In the genomic region with DNA sequence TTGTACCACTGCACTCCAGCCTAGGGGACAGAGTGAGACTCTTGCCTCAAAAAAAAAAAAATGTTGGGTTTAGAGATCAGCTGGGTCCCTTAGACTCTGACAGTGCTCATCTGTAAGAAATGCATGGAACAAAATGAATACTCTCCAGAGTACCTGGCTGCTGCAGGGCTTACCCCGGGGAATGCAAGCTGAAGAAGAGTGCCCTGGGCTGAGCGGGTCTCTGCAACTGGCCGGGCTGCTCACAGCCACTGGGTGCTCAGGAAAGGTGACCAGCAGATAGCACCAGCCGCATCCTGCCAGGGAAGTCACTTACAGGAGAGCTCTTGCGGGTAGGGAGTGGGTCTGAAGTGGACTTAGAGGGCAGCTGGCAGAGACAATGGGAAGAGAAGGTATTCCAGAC, we compare ENCODE assay signal across 14 cellular contexts.
DNase-seq lines count a peak whose midpoint lies in the region; ATAC-seq and TF ChIP-seq lines count a peak whose summit lies in the region.
"Had no signal": no experiment of that assay in that cellular context is flagged by ENCODE, and none has a peak within 500 bp of the region (broad histone marks: within the 10 kb centered on the region; RNA-seq: fewer than 3 reads in every experiment).

No MANE protein-coding gene starts in this region.

- intact Hi-C loops in CD4-positive, alpha-beta T cell (cut with DNase I, micrococcal nuclease), result loop anchor here (5.0 to 10.0 kb wide), 3 partner anchors 51 to 81 kb away; a partner anchor contains a TSS
- intact Hi-C loops in activated B cell treated with CpG ODN at 0.5 μM for 24 hours (cut with micrococcal nuclease), result loop anchor here (5.0 to 10.0 kb wide), 2 partner anchors 59 to 149 kb away; no protein-coding TSS in a partner anchor

- no peak overlapping the region for H2AFZ ChIP-seq in mesenchymal stem cell (ENCODE audit: low read depth, low read length)

- H2BK5ac ChIP-seq in mesenchymal stem cell (ENCODE audit: low read depth, low read length, poor library complexity, severe bottlenecking), result no peak overlapping the region

- no peak for ATAC-seq in CD4-positive, alpha-beta T cell (ENCODE audit: poor library complexity)
- ATAC-seq in activated B cell treated with CpG ODN at 0.5 μM for 24 hours (ENCODE audit: low read depth) (no peak), GM21825 (IDR thresholded peaks at IDR 0.05; ENCODE audit: unreplicated experiment) (no peak), GM18505 (IDR thresholded peaks at IDR 0.05; ENCODE audit: unreplicated experiment) (no peak)
- ATAC-seq in stimulated activated effector memory CD8-positive, alpha-beta T cell treated with anti-CD3 and anti-CD28 coated beads, Interleukin-12 subunit alpha, Interleukin-12 subunit beta, amount 100 ng/mL, for 72 hours, result no peak
- ATAC-seq: esophagus mucosa had no signal

- H3K18ac ChIP-seq in mesenchymal stem cell (ENCODE audit: low read depth in 1 of 2, low read length in 2 of 2), result peak overlapping the region; percentile 40 to 93

- H4K8ac ChIP-seq in mesenchymal stem cell (ENCODE audit: low read length), result no peak overlapping the region

- no peaks in the 10 kb centered on the region for H3K36me3 Mint-ChIP-seq in CD4-positive, alpha-beta T cell (ENCODE audit: low read depth)
- H3K36me3 Mint-ChIP-seq in activated B cell treated with CpG ODN at 0.5 μM for 24 hours (ENCODE audit: low read depth), result no peaks in the 10 kb centered on the region
- peaks cover 15% of the 10 kb centered on the region for H3K36me3 Mint-ChIP-seq in stimulated activated effector memory CD8-positive, alpha-beta T cell treated with anti-CD3 and anti-CD28 coated beads, Interleukin-12 subunit alpha, Interleukin-12 subunit beta, amount 100 ng/mL, for 72 hours

- H3K9ac ChIP-seq in mesenchymal stem cell (ENCODE audit: low read length), result no peak overlapping the region

- peak overlapping the region; percentile 83 for H4K91ac ChIP-seq in mesenchymal stem cell (ENCODE audit: low read length)

- POLR2A ChIA-PET in CD4-positive, alpha-beta T cell (lab: Charles Lee), result no interaction called here
- POLR2A ChIA-PET in activated B cell treated with CpG ODN at 0.5 μM for 24 hours (lab: Charles Lee), result interaction anchor here (0.6 to 2.6 kb wide), 5 partner anchors 21 to 98 kb away, joined by 4 to 18 read pairs (median 6); no protein-coding TSS in a partner anchor

- DNase-seq in CD4-positive, alpha-beta T cell, result no peak
- DNase-seq in activated B cell treated with CpG ODN at 0.5 μM for 24 hours, result no peak
- no peak for DNase-seq in mesenchymal stem cell
- DNase-seq in stimulated activated effector memory CD8-positive, alpha-beta T cell treated with anti-CD3 and anti-CD28 coated beads, Interleukin-12 subunit alpha, Interleukin-12 subunit beta, amount 100 ng/mL, for 72 hours (ENCODE audit: low spot score in 2 of 2), result no peak
- DNase-seq in NCI-H526 (lab: John Stamatoyannopoulos, UW), result no peak
- DNase-seq in NCI-H2081 (lab: John Stamatoyannopoulos, UW), result no peak
- DNase-seq: activated CD4-positive, alpha-beta T cell treated with anti-CD3 and anti-CD28 coated beads, Interleukin-2, amount 50 U/mL, for 1 hour; NCI-H1105 treated with DMSO at 0.1 percent for 48 hours; SIG-M5; stimulated activated CD4-positive, alpha-beta T cell treated with anti-CD3 and anti-CD28 coated beads, Interleukin-4, amount 100 ng/mL, for 1 hour; T-helper 1 cell had no signal

- peak overlapping the region; percentile 67 to 94 for H3K4ac ChIP-seq in mesenchymal stem cell (ENCODE audit: low read depth in 1 of 2, low read length in 2 of 2)

- peak overlapping the region in 1 of 2 experiments; percentile 73 for H3K14ac ChIP-seq in mesenchymal stem cell (ENCODE audit: low read length in 2 of 2)

- no peak overlapping the region for H2BK15ac ChIP-seq in mesenchymal stem cell (ENCODE audit: low read depth, poor library complexity, severe bottlenecking)

- peak overlapping the region; percentile 68 for H2AK5ac ChIP-seq in mesenchymal stem cell (ENCODE audit: low read length, severe bottlenecking)

- no peak overlapping the region for H3K27ac ChIP-seq in CD4-positive, alpha-beta T cell (ENCODE audit: low read depth, low read length)
- no peak overlapping the region for H3K27ac ChIP-seq in mesenchymal stem cell (ENCODE audit: low read length, poor library complexity, severe bottlenecking)

- WGBS in mesenchymal stem cell, result 98% methylated on average over 3 of the region's 5 CpGs

- H3K79me1 ChIP-seq in mesenchymal stem cell (replicated peaks; ENCODE audit: low read length, poor library complexity, severe bottlenecking), result peaks cover 4% of the 10 kb centered on the region

- no peak for TF ChIP-seq CTCF in CD4-positive, alpha-beta T cell (IDR thresholded peaks at IDR 0.05)
- no peak for TF ChIP-seq CTCF in activated B cell treated with CpG ODN at 0.5 μM for 24 hours (IDR thresholded peaks at IDR 0.05)

- no peaks in the 10 kb centered on the region for H3K27me3 ChIP-seq in CD4-positive, alpha-beta T cell (ENCODE audit: control insufficient read depth, insufficient read depth, low read length)
- H3K27me3 ChIP-seq in mesenchymal stem cell (ENCODE audit: control insufficient read depth in 1 of 2, insufficient read depth in 1 of 2, low read length in 2 of 2), result no peaks in the 10 kb centered on the region

- peaks cover 40% of the 10 kb centered on the region for H3K4me1 ChIP-seq in mesenchymal stem cell (ENCODE audit: control insufficient read depth, insufficient read depth, low read depth, low read length)

- CTCF ChIA-PET in CD4-positive, alpha-beta T cell (lab: Charles Lee), result no interaction called here
- CTCF ChIA-PET in activated B cell treated with CpG ODN at 0.5 μM for 24 hours (lab: Charles Lee), result interaction anchor here (1.3 to 4.3 kb wide), 2 partner anchors 110 to 150 kb away, joined by 4 to 30 read pairs; no protein-coding TSS in a partner anchor

- H3K9me3 Mint-ChIP-seq in CD4-positive, alpha-beta T cell, result no peaks in the 10 kb centered on the region
- H3K9me3 Mint-ChIP-seq in activated B cell treated with CpG ODN at 0.5 μM for 24 hours, result no peaks in the 10 kb centered on the region
- no peaks in the 10 kb centered on the region for H3K9me3 Mint-ChIP-seq in stimulated activated effector memory CD8-positive, alpha-beta T cell treated with anti-CD3 and anti-CD28 coated beads, Interleukin-12 subunit alpha, Interleukin-12 subunit beta, amount 100 ng/mL, for 72 hours

- H3K4me3 ChIP-seq in mesenchymal stem cell (ENCODE audit: insufficient read depth in 1 of 2, low read depth in 1 of 2, low read length in 2 of 2), result no peak overlapping the region

- TF ChIP-seq POLR2A in GM18505 (IDR thresholded peaks at IDR 0.05; ENCODE audit: borderline replicate concordance, extremely low read depth, insufficient read depth, insufficient read length), result no peak

- no peaks in the 10 kb centered on the region for H3K36me3 ChIP-seq in mesenchymal stem cell (ENCODE audit: control insufficient read depth in 1 of 2, insufficient read depth in 2 of 2, low read depth in 1 of 2, low read length in 2 of 2)

- peak overlapping the region; percentile 8 for H3K4me3 Mint-ChIP-seq in CD4-positive, alpha-beta T cell
- no peak overlapping the region for H3K4me3 Mint-ChIP-seq in activated B cell treated with CpG ODN at 0.5 μM for 24 hours
- peak overlapping the region; percentile 74 for H3K4me3 Mint-ChIP-seq in stimulated activated effector memory CD8-positive, alpha-beta T cell treated with anti-CD3 and anti-CD28 coated beads, Interleukin-12 subunit alpha, Interleukin-12 subunit beta, amount 100 ng/mL, for 72 hours

- H2BK120ac ChIP-seq in mesenchymal stem cell (ENCODE audit: low read depth, low read length), result peak overlapping the region; percentile 75

- H3K23ac ChIP-seq in mesenchymal stem cell (ENCODE audit: low read length in 2 of 2), result no peak overlapping the region

- H3K27ac Mint-ChIP-seq in CD4-positive, alpha-beta T cell, result no peak overlapping the region
- peak overlapping the region; percentile 3 for H3K27ac Mint-ChIP-seq in activated B cell treated with CpG ODN at 0.5 μM for 24 hours
- H3K27ac Mint-ChIP-seq in stimulated activated effector memory CD8-positive, alpha-beta T cell treated with anti-CD3 and anti-CD28 coated beads, Interleukin-12 subunit alpha, Interleukin-12 subunit beta, amount 100 ng/mL, for 72 hours, result peak overlapping the region; percentile 95

- no peak overlapping the region for H3K4me2 ChIP-seq in mesenchymal stem cell (ENCODE audit: low read length, poor library complexity, severe bottlenecking)

- H2BK12ac ChIP-seq in mesenchymal stem cell (ENCODE audit: low read length in 2 of 2), result peak overlapping the region; percentile 62 to 98

- H3K4me1 Mint-ChIP-seq in CD4-positive, alpha-beta T cell (ENCODE audit: low read depth), result peaks cover 70% of the 10 kb centered on the region
- peaks cover 82% of the 10 kb centered on the region for H3K4me1 Mint-ChIP-seq in activated B cell treated with CpG ODN at 0.5 μM for 24 hours
- H3K4me1 Mint-ChIP-seq in stimulated activated effector memory CD8-positive, alpha-beta T cell treated with anti-CD3 and anti-CD28 coated beads, Interleukin-12 subunit alpha, Interleukin-12 subunit beta, amount 100 ng/mL, for 72 hours, result peaks cover 84% of the 10 kb centered on the region

- peaks cover 4% of the 10 kb centered on the region for H3K27me3 Mint-ChIP-seq in CD4-positive, alpha-beta T cell
- H3K27me3 Mint-ChIP-seq in activated B cell treated with CpG ODN at 0.5 μM for 24 hours, result no peaks in the 10 kb centered on the region

- H3K9me3 ChIP-seq in CD4-positive, alpha-beta T cell (ENCODE audit: control insufficient read depth, low read length), result no peaks in the 10 kb centered on the region
- H3K9me3 ChIP-seq in mesenchymal stem cell (ENCODE audit: control insufficient read depth, low read length), result no peaks in the 10 kb centered on the region
